ENCODE assay signal across 20 cellular contexts in genomic region chrX:16778545-16778944, GRCh38.
"Had no signal": no experiment of that assay in that cellular context is flagged by ENCODE, and none has a peak within 500 bp of the region (broad histone marks: within the 10 kb centered on the region; RNA-seq: fewer than 3 reads in every experiment).

No MANE protein-coding gene starts in this region.

- H3K27me3 ChIP-seq: colonic mucosa, thyroid gland had no signal

- H3K36me3 ChIP-seq: colonic mucosa, heart right ventricle, thyroid gland had no signal

- H3K9me3 ChIP-seq: colonic mucosa, heart right ventricle, thyroid gland had no signal

- H3K4me1 ChIP-seq: colonic mucosa, heart right ventricle, thyroid gland had no signal

- H3K27ac ChIP-seq: colonic mucosa, heart right ventricle, thyroid gland had no signal

- ATAC-seq: effector memory CD8-positive, alpha-beta T cell; esophagus mucosa; heart right ventricle; left colon had no signal

- H3K4me3 ChIP-seq: colonic mucosa, heart right ventricle, thyroid gland had no signal

- DNase-seq: activated CD4-positive, alpha-beta memory T cell treated with anti-CD3 and anti-CD28 coated beads for 36 hours; activated CD4-positive, alpha-beta T cell treated with anti-CD3 and anti-CD28 coated beads for 48 hours; activated CD4-positive, CD25-positive, alpha-beta regulatory T cell; activated naive CD4-positive, alpha-beta T cell treated with Interleukin-2 at 50 U/mL for 16 hours; activated naive CD8-positive, alpha-beta T cell treated with anti-CD3 and anti-CD28 coated beads for 36 hours; activated T-cell treated with anti-CD3 and anti-CD28 coated beads, Interleukin-2, amount 50 U/mL, for 48 hours; amniotic stem cell; colonic mucosa; dorsolateral prefrontal cortex; effector memory CD8-positive, alpha-beta T cell; heart right ventricle; left colon; naive B cell; occipital lobe; retina; stimulated activated CD4-positive, alpha-beta T cell treated with anti-CD3 and anti-CD28 coated beads, Interleukin-12 subunit alpha, Interleukin-12 subunit beta, amount 100 ng/mL, for 4 hours; substantia nigra; T1000; thyroid gland had no signal
